In genomic region chr20:25397827-25398226, GRCh38 we compare ENCODE assay signal across 16 cellular contexts. TPM values are rescaled to one million over a fixed set of nuclear protein-coding genes. Genes with fewer than 3 reads are reported as not detected.
DNase-seq lines count a peak whose midpoint lies in the region; ATAC-seq and TF ChIP-seq lines count a peak whose summit lies in the region.
"Had no signal": no experiment of that assay in that cellular context is flagged by ENCODE, and none has a peak within 500 bp of the region (broad histone marks: within the 10 kb centered on the region; RNA-seq: fewer than 3 reads in every experiment).

No MANE protein-coding gene starts in this region.

- H3K79me2 ChIP-seq in OCI-LY7 (ENCODE audit: insufficient read depth, low read depth, low read length) = no peaks in the 10 kb centered on the region

- H3K9me2 ChIP-seq in OCI-LY7 (ENCODE audit: insufficient read depth, low read length) = no peaks in the 10 kb centered on the region

- TF ChIP-seq CTCF in VCaP (conservative IDR thresholded peaks at IDR 0.05) (no peak), mucosa of descending colon (IDR thresholded peaks at IDR 0.05) (no peak), OCI-LY7 (conservative IDR thresholded peaks at IDR 0.05; ENCODE audit: low read length) (no peak)

- intact Hi-C loops in mucosa of descending colon (cut with DNase I, micrococcal nuclease) (loop anchor here (10.0 kb wide), 2 partner anchors 93 to 403 kb away; partner anchors contain the start of gene APMAP (in 1 of the 2)), OCI-LY7 (cut with micrococcal nuclease; ENCODE audit: unreplicated experiment) (loop anchor here (2.0 kb wide), 1 partner anchor 403 kb away; no protein-coding TSS in a partner anchor)

- CTCF ChIA-PET in OCI-LY7 (lab: Charles Lee; ENCODE audit: unreplicated experiment) = no interaction called here

- H3K4me1 ChIP-seq in mucosa of descending colon (ENCODE audit: low read depth) = peaks cover 8% of the 10 kb centered on the region
- peaks cover 18% of the 10 kb centered on the region for H3K4me1 ChIP-seq in OCI-LY7 (ENCODE audit: insufficient read depth, low read length, poor library complexity, severe bottlenecking)
- H3K4me1 ChIP-seq: lower lobe of right lung had no signal

- BruUV-seq in OCI-LY7 (replicated peaks; lab: Mats Ljungman, UMichigan) = no TSS peak

- H2AFZ ChIP-seq in OCI-LY7 (ENCODE audit: low read length) = no peak overlapping the region

- peak; percentile 47 for DNase-seq in EH (ENCODE audit: low read depth)
- peak in 2 of 3 experiments; percentile 23 to 73 for DNase-seq in NCI-H1417 (lab: John Stamatoyannopoulos, UW)
- DNase-seq in mucosa of descending colon = peak in 1 of 3 donors; percentile 46
- DNase-seq in OCI-LY7 (ENCODE audit: low spot score) = no peak
- no peak for DNase-seq in stimulated activated CD4-positive, alpha-beta T cell treated with anti-CD3 and anti-CD28 coated beads, Interleukin-12 subunit alpha, Interleukin-12 subunit beta, amount 100 ng/mL, for 4 hours
- DNase-seq: activated gamma-delta T cell treated with Interleukin-2 at 50 U/mL for 16 hours, Calu3, foreskin melanocyte, lower lobe of right lung, NCI-H2029 treated with DMSO at 0.1 percent for 48 hours, NCI-H774, T-helper 17 cell had no signal

- POLR2A ChIA-PET in OCI-LY7 (lab: Charles Lee) = interaction anchor here (0.7 to 1.1 kb wide), 4 partner anchors 9 to 1866 kb away, joined by 3 to 5 read pairs (median 3); partner anchors contain the start of gene GINS1

- no peak overlapping the region for H3K4me2 ChIP-seq in OCI-LY7 (ENCODE audit: low read length)

- peak overlapping the region; percentile 99 for H3K27ac ChIP-seq in VCaP
- no peak overlapping the region for H3K27ac ChIP-seq in OCI-LY7 (ENCODE audit: low read depth, low read length, poor library complexity, severe bottlenecking)
- H3K27ac ChIP-seq: lower lobe of right lung had no signal

- H3K36me3 ChIP-seq in mucosa of descending colon (ENCODE audit: low read depth) (no peaks in the 10 kb centered on the region), OCI-LY7 (ENCODE audit: insufficient read depth, low read length) (no peaks in the 10 kb centered on the region)
- H3K36me3 ChIP-seq: lower lobe of right lung had no signal

- ATAC-seq in mucosa of descending colon (peak; percentile 76), HG02588 (IDR thresholded peaks at IDR 0.05; ENCODE audit: unreplicated experiment) (no peak), GM19467 (IDR thresholded peaks at IDR 0.05; ENCODE audit: unreplicated experiment) (no peak)
- ATAC-seq: lower lobe of right lung, Right ventricle myocardium inferior, T-helper 17 cell had no signal

- no peaks in the 10 kb centered on the region for H4K20me1 ChIP-seq in OCI-LY7 (ENCODE audit: insufficient read depth, low read length)

- H3K9me3 ChIP-seq in mucosa of descending colon = peaks cover 11% of the 10 kb centered on the region
- H3K9me3 ChIP-seq in OCI-LY7 (ENCODE audit: low read length) = peaks cover 5% of the 10 kb centered on the region; the same call in 1 of the 2 replicates

- H3K4me3 ChIP-seq in mucosa of descending colon (no peak overlapping the region), OCI-LY7 (ENCODE audit: low read depth, low read length, poor library complexity, severe bottlenecking) (no peak overlapping the region)
- H3K4me3 ChIP-seq: lower lobe of right lung had no signal

RNA-seq across cellular contexts. Expression of gene ABHD12, which starts 7.2 kb away (rescaled TPM):
- 10 to 100 TPM; 47.3 to 65.5 (median 59.5) TPM for total RNA-seq in mucosa of descending colon
- 5.9 and 10.6 TPM in 2 replicates for total RNA-seq in OCI-LY7 (2014; rRNA removed; shearing (Covaris generic))
- 12.0 and 12.9 TPM in 2 replicates for total RNA-seq in OCI-LY7 (2022)

RNA-seq across cellular contexts. Expression of gene GINS1, which starts 9.6 kb away (rescaled TPM):
- total RNA-seq in mucosa of descending colon (1 to 10 TPM; 1.8 to 8.6 (median 1.9) TPM), OCI-LY7 (2022) (29.9 and 30.8 TPM in 2 replicates)
- total RNA-seq in OCI-LY7 (2014; rRNA removed; shearing (Covaris generic)) = 22.8 and 23.0 TPM in 2 replicates

Comparison
In these comparisons a context has a peak if more than half of its experiments do, and no peak if none do; other contexts are left out.
1. DNase-seq: peak in EH (single experiment) and NCI-H1417 (2 of 3); none in OCI-LY7 (single experiment) and stimulated activated CD4-positive, alpha-beta T cell treated with anti-CD3 and anti-CD28 coated beads, Interleukin-12 subunit alpha, Interleukin-12 subunit beta, amount 100 ng/mL, for 4 hours (single experiment).